15 cellular contexts compared by ENCODE assay signal in genomic region chr12:68601767-68602166, GRCh38.
"Had no signal": no experiment of that assay in that cellular context is flagged by ENCODE, and none has a peak within 500 bp of the region (broad histone marks: within the 10 kb centered on the region; RNA-seq: fewer than 3 reads in every experiment).

No MANE protein-coding gene starts in this region.

- H3K27ac Mint-ChIP-seq: activated T-cell treated with anti-CD3 and anti-CD28 coated beads, Interleukin-2, amount 50 U/mL, for 72 hours had no signal

- H3K27ac ChIP-seq: gastrocnemius medialis, left lung, pancreas, sigmoid colon, spleen, tibial nerve, VCaP had no signal

- H3K36me3 Mint-ChIP-seq: activated naive CD4-positive, alpha-beta T cell treated with anti-CD3 and anti-CD28 coated beads, Interleukin-2, amount 50 U/mL, for 72 hours had no signal

- H3K36me3 ChIP-seq: gastrocnemius medialis, left lung, pancreas, sigmoid colon, spleen, tibial nerve had no signal

- H3K4me3 ChIP-seq: gastrocnemius medialis, left lung, pancreas, sigmoid colon, spleen, tibial nerve had no signal

- H3K9me3 Mint-ChIP-seq: activated naive CD4-positive, alpha-beta T cell treated with anti-CD3 and anti-CD28 coated beads, Interleukin-2, amount 50 U/mL, for 72 hours; activated T-cell treated with anti-CD3 and anti-CD28 coated beads, Interleukin-2, amount 50 U/mL, for 72 hours had no signal

- H3K27me3 ChIP-seq: gastrocnemius medialis, left lung, pancreas, sigmoid colon, spleen, tibial nerve had no signal

- H3K4me1 ChIP-seq: gastrocnemius medialis, pancreas, sigmoid colon, tibial nerve had no signal

- ATAC-seq: activated naive CD4-positive, alpha-beta T cell treated with anti-CD3 and anti-CD28 coated beads, Interleukin-2, amount 50 U/mL, for 72 hours; activated T-cell treated with anti-CD3 and anti-CD28 coated beads, Interleukin-2, amount 50 U/mL, for 72 hours; gastrocnemius medialis; left lung; pancreas had no signal

- DNase-seq: activated CD4-positive, CD25-positive, alpha-beta regulatory T cell treated with anti-CD3 and anti-CD28 coated beads, Interleukin-2, amount 50 U/mL, for 72 hours; activated effector memory CD4-positive, alpha-beta T cell treated with anti-CD3 and anti-CD28 coated beads, Interleukin-2, amount 50 U/mL, for 16 hours; activated T-cell treated with anti-CD3 and anti-CD28 coated beads, Interleukin-2, amount 50 U/mL, for 72 hours; amniotic stem cell; effector CD4-positive, alpha-beta T cell; gastrocnemius medialis; head of caudate nucleus; left lung; pancreas; sigmoid colon; spleen; stimulated activated naive CD4-positive, alpha-beta T cell had no signal

- H3K9me3 ChIP-seq: gastrocnemius medialis, left lung, pancreas, sigmoid colon, spleen, tibial nerve had no signal
